ENCODE assay signal across 2 cellular contexts in genomic region chr22:28249402-28249801, GRCh38.
TF ChIP-seq lines count a peak whose summit lies in the region.

No MANE protein-coding gene starts in this region.

TF ChIP-seq in HepG2, 621 proteins besides CTCF, POLR2A, EP300 and RAD21 (continued from another document):
- TF ChIP-seq, protein P1, sequence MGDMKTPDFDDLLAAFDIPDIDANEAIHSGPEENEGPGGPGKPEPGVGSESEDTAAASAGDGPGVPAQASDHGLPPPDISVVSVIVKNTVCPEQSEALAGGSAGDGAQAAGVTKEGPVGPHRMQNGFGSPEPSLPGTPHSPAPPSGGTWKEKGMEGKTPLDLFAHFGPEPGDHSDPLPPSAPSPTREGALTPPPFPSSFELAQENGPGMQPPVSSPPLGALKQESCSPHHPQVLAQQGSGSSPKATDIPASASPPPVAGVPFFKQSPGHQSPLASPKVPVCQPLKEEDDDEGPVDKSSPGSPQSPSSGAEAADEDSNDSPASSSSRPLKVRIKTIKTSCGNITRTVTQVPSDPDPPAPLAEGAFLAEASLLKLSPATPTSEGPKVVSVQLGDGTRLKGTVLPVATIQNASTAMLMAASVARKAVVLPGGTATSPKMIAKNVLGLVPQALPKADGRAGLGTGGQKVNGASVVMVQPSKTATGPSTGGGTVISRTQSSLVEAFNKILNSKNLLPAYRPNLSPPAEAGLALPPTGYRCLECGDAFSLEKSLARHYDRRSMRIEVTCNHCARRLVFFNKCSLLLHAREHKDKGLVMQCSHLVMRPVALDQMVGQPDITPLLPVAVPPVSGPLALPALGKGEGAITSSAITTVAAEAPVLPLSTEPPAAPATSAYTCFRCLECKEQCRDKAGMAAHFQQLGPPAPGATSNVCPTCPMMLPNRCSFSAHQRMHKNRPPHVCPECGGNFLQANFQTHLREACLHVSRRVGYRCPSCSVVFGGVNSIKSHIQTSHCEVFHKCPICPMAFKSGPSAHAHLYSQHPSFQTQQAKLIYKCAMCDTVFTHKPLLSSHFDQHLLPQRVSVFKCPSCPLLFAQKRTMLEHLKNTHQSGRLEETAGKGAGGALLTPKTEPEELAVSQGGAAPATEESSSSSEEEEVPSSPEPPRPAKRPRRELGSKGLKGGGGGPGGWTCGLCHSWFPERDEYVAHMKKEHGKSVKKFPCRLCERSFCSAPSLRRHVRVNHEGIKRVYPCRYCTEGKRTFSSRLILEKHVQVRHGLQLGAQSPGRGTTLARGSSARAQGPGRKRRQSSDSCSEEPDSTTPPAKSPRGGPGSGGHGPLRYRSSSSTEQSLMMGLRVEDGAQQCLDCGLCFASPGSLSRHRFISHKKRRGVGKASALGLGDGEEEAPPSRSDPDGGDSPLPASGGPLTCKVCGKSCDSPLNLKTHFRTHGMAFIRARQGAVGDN (CRISPR knock-in tag; IDR thresholded peaks at IDR 0.05): no peak
- TF ChIP-seq GPN1 (CRISPR knock-in tag; IDR thresholded peaks at IDR 0.05; ENCODE audit: borderline replicate concordance) (no peak), BCL6 (CRISPR knock-in tag; IDR thresholded peaks at IDR 0.05) (0 out of 2 replicates have a peak, but pooled peaks have one; percentile 17), ZSCAN5A (CRISPR knock-in tag; IDR thresholded peaks at IDR 0.05; ENCODE audit: borderline replicate concordance) (no peak), ISX (CRISPR knock-in tag; conservative IDR thresholded peaks at IDR 0.05) (no peak), MAFK (conservative IDR thresholded peaks at IDR 0.05 in 1 of 2, IDR thresholded peaks at IDR 0.05 in 1 of 2; ENCODE audit: low read length in 2 of 2) (no peak), NBN (conservative IDR thresholded peaks at IDR 0.05) (no peak)
TF ChIP-seq in HepG2: peak in this region for 2.

TF ChIP-seq in SK-N-SH treated with all-trans-retinoic acid at 6 μM for 48 hours, 23 proteins besides CTCF, POLR2A, EP300 and RAD21 (continued from another document):
- TF ChIP-seq TSHZ2 (CRISPR knock-in tag; IDR thresholded peaks at IDR 0.05) (no peak), ARNTL (CRISPR knock-in tag; IDR thresholded peaks at IDR 0.05; ENCODE audit: borderline replicate concordance, low read depth) (no peak), ESRRG (CRISPR knock-in tag; IDR thresholded peaks at IDR 0.05) (no peak), ISL1 (CRISPR knock-in tag; IDR thresholded peaks at IDR 0.05) (peak; percentile 67), ZFP30 (CRISPR knock-in tag; IDR thresholded peaks at IDR 0.05) (no peak), TCF4 (CRISPR knock-in tag; IDR thresholded peaks at IDR 0.05; ENCODE audit: borderline replicate concordance) (peak; percentile 24; the same call in 1 of the 2 replicates), BACH2 (CRISPR knock-in tag; IDR thresholded peaks at IDR 0.05; ENCODE audit: borderline replicate concordance) (no peak), ZNF565 (CRISPR knock-in tag; conservative IDR thresholded peaks at IDR 0.05; ENCODE audit: low read depth) (no peak)
- TF ChIP-seq, protein P2, sequence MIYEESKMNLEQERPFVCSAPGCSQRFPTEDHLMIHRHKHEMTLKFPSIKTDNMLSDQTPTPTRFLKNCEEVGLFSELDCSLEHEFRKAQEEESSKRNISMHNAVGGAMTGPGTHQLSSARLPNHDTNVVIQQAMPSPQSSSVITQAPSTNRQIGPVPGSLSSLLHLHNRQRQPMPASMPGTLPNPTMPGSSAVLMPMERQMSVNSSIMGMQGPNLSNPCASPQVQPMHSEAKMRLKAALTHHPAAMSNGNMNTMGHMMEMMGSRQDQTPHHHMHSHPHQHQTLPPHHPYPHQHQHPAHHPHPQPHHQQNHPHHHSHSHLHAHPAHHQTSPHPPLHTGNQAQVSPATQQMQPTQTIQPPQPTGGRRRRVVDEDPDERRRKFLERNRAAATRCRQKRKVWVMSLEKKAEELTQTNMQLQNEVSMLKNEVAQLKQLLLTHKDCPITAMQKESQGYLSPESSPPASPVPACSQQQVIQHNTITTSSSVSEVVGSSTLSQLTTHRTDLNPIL (CRISPR knock-in tag; IDR thresholded peaks at IDR 0.05; ENCODE audit: low read depth): 0 out of 2 replicates have a peak, but pooled peaks have one; percentile 30
